Comparison of ENCODE assay signal across 9 cellular contexts in the genomic region with DNA sequence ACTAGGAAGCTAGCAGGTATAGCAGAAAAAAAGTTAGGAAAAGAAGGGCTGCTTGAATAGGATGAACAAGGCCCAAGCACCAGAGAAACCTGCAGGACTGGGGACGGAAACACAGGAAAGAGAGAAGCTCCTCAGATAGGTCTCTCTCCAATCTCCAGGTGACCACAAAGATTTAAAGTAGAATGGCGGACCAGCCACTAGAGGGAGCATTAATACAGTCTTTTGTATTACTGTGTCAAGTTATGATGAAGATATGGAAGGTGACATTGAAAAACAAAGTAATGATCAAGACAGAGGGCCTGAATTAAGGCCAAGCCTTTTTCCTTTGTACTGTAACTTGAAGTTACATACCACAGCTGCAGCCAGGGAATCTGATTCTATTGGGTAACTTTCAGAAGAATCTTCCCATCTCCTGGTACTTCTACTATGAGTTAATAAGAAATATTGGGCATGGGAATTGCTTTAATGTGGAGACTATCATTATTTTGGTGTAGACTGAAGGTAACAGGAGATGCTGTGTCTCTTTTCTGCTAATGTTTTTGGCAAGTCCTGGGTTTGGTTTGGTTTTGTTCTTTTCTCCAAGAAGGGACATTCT. TPM values are rescaled to one million over a fixed set of nuclear protein-coding genes. Genes with fewer than 3 reads are reported as not detected.
DNase-seq lines count a peak whose midpoint lies in the region; ATAC-seq and TF ChIP-seq lines count a peak whose summit lies in the region.
"Had no signal": no experiment of that assay in that cellular context is flagged by ENCODE, and none has a peak within 500 bp of the region (broad histone marks: within the 10 kb centered on the region; RNA-seq: fewer than 3 reads in every experiment).

No MANE protein-coding gene starts in this region.

- H3K4me2 ChIP-seq in DOHH2 (ENCODE audit: low read length) = no peak overlapping the region

- no peak overlapping the region for H3K4me3 Mint-ChIP-seq in activated naive CD4-positive, alpha-beta T cell treated with anti-CD3 and anti-CD28 coated beads, Interleukin-2, amount 10 ng/mL, durations not matched to agents 7 days and 5 days

- H3K27ac Mint-ChIP-seq in activated naive CD4-positive, alpha-beta T cell treated with anti-CD3 and anti-CD28 coated beads, Interleukin-2, amount 10 ng/mL, durations not matched to agents 7 days and 5 days = peak overlapping the region; percentile 1

- H3K9me3 ChIP-seq in DOHH2 (ENCODE audit: control insufficient read depth, insufficient read depth, low read length) (no peaks in the 10 kb centered on the region), right atrium auricular region (no peaks in the 10 kb centered on the region)

- H3K4me3 ChIP-seq in DOHH2 (ENCODE audit: low read length) (no peak overlapping the region), right atrium auricular region (no peak overlapping the region)

- H3K36me3 ChIP-seq in DOHH2 (ENCODE audit: control insufficient read depth, low read length) (no peaks in the 10 kb centered on the region), right atrium auricular region (no peaks in the 10 kb centered on the region)

- TF ChIP-seq CTCF in DOHH2 (IDR thresholded peaks at IDR 0.05; ENCODE audit: low read depth, low read length, poor library complexity, severe bottlenecking) = peak; percentile 72
- peak; percentile 46 to 70 for TF ChIP-seq CTCF in right atrium auricular region (IDR thresholded peaks at IDR 0.05)

- no peaks in the 10 kb centered on the region for H4K20me1 ChIP-seq in DOHH2 (ENCODE audit: control insufficient read depth, insufficient read depth, low read depth, low read length)

- peaks cover 89% of the 10 kb centered on the region for H3K4me1 Mint-ChIP-seq in activated naive CD4-positive, alpha-beta T cell treated with anti-CD3 and anti-CD28 coated beads, Interleukin-2, amount 10 ng/mL, durations not matched to agents 7 days and 5 days

- H3K9me2 ChIP-seq in DOHH2 (replicated peaks; ENCODE audit: control insufficient read depth, low read length) = no peaks in the 10 kb centered on the region

- no peaks in the 10 kb centered on the region for H3F3A ChIP-seq in DOHH2 (ENCODE audit: control insufficient read depth, insufficient read depth)

- no peaks in the 10 kb centered on the region for H3K9me3 Mint-ChIP-seq in activated naive CD4-positive, alpha-beta T cell treated with anti-CD3 and anti-CD28 coated beads, Interleukin-2, amount 10 ng/mL, durations not matched to agents 7 days and 5 days

- DNase-seq in RPMI8226 (peak; percentile 67), right atrium auricular region (ENCODE audit: low spot score) (no peak), T1000 (lab: John Stamatoyannopoulos, UW) (no peak)
- peak; percentile 77 for DNase-seq in activated naive CD4-positive, alpha-beta T cell treated with anti-CD3 and anti-CD28 coated beads, Interleukin-2, amount 10 ng/mL, durations not matched to agents 7 days and 5 days
- DNase-seq in stimulated activated CD4-positive, alpha-beta T cell treated with anti-CD3 and anti-CD28 coated beads, Interleukin-1b, Interleukin-23, amount 100 ng/mL, for 24 hours (ENCODE audit: low read depth in 4 of 4, low spot score in 1 of 4) = peak; percentile 42 to 50 (median 46)

- peaks cover 68% of the 10 kb centered on the region for H3K36me3 Mint-ChIP-seq in activated naive CD4-positive, alpha-beta T cell treated with anti-CD3 and anti-CD28 coated beads, Interleukin-2, amount 10 ng/mL, durations not matched to agents 7 days and 5 days

- H3K27me3 ChIP-seq in DOHH2 (ENCODE audit: control insufficient read depth, low read length) (0 out of 2 replicates have a peak, but pooled peaks cover 2% of the 10 kb centered on the region), right atrium auricular region (no peaks in the 10 kb centered on the region)

- ATAC-seq in GM19455 (IDR thresholded peaks at IDR 0.05; ENCODE audit: unreplicated experiment) (peak; percentile 88), HG03460 (IDR thresholded peaks at IDR 0.05; ENCODE audit: unreplicated experiment) (peak; percentile 70)

- H3K4me1 ChIP-seq in DOHH2 (ENCODE audit: control insufficient read depth, low read length) = peaks cover 8% of the 10 kb centered on the region
- no peaks in the 10 kb centered on the region for H3K4me1 ChIP-seq in right atrium auricular region

- H3K27ac ChIP-seq in DOHH2 (ENCODE audit: low read depth, low read length) (no peak overlapping the region), right atrium auricular region (no peak overlapping the region)
- H3K27ac ChIP-seq: epithelial cell of prostate had no signal

- H3K79me2 ChIP-seq in DOHH2 (ENCODE audit: control insufficient read depth, low read length) = no peaks in the 10 kb centered on the region

- CTCF ChIA-PET in activated naive CD4-positive, alpha-beta T cell treated with anti-CD3 and anti-CD28 coated beads, Interleukin-2, amount 10 ng/mL, durations not matched to agents 7 days and 5 days (lab: Charles Lee) = interaction anchor here (0.7 to 10.2 kb wide), 16 partner anchors 9 to 359 kb away, joined by 3 to 185 read pairs (median 4); partner anchors contain the start of genes OR2AG2 and ZNF215

- H3K27me3 Mint-ChIP-seq in activated naive CD4-positive, alpha-beta T cell treated with anti-CD3 and anti-CD28 coated beads, Interleukin-2, amount 10 ng/mL, durations not matched to agents 7 days and 5 days = no peaks in the 10 kb centered on the region

RNA-seq across cellular contexts. Expression of gene OR2AG2, which starts 33.8 kb away (rescaled TPM):
- total RNA-seq in right atrium auricular region = not detected

RNA-seq across cellular contexts. Expression of gene OR2AG1, which starts 44.9 kb away (rescaled TPM):
- total RNA-seq in right atrium auricular region = not detected

RNA-seq across cellular contexts. Expression of gene MRPL17, which starts 54.8 kb away (rescaled TPM):
- 10 to 100 TPM; 30.8 to 97.8 TPM for total RNA-seq in right atrium auricular region

Comparison
In these comparisons a context has a peak if more than half of its experiments do, and no peak if none do; other contexts are left out.
1. DNase-seq: peak in RPMI8226 (single experiment), activated naive CD4-positive, alpha-beta T cell treated with anti-CD3 and anti-CD28 coated beads, Interleukin-2, amount 10 ng/mL, durations not matched to agents 7 days and 5 days (single experiment) and stimulated activated CD4-positive, alpha-beta T cell treated with anti-CD3 and anti-CD28 coated beads, Interleukin-1b, Interleukin-23, amount 100 ng/mL, for 24 hours (4 of 4); none in right atrium auricular region (single experiment) and T1000 (single experiment).